Comparison of ENCODE assay signal across 8 cellular contexts in the genomic region with DNA sequence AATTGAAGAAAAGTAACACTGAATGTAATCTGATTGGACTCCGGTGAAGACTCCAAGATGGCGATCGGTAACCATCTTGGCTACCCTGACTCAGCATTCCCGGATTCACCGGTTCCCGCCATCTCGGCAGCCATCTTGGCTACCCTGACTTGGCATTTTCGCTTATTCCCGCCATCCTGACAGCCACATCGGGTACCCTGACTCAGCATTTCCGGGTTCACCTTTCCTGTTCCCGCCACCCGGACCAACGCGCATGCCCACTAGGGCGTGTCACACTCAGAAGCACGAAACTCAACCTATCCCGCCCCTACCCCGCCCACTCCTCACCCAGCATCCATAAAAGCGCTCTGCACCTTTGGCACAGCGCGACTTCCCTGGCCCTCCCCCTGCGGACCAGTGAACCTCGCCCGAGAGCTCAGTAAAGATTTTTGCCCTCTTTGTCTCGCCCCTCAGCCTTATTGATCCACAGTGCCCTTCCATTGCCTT. TPM values are rescaled to one million over a fixed set of nuclear protein-coding genes. Genes with fewer than 3 reads are reported as not detected.
DNase-seq lines count a peak whose midpoint lies in the region; ATAC-seq and TF ChIP-seq lines count a peak whose summit lies in the region.

No MANE protein-coding gene starts in this region.

- POLR2A ChIA-PET in activated naive CD8-positive, alpha-beta T cell treated with anti-CD3 and anti-CD28 coated beads, Interleukin-2, amount 10 ng/mL, durations not matched to agents 7 days and 5 days (lab: Charles Lee): interaction anchor here (0.7 kb wide), 1 partner anchor 17 kb away, joined by 3 read pairs; no protein-coding TSS in a partner anchor

- intact Hi-C loops in heart left ventricle (cut with DNase I): no loop called here

- H3K36me3 ChIP-seq in heart left ventricle: peaks cover 0 to 20% (median 4%) of the 10 kb centered on the region in 9 donors

- DNase-seq in M059J (ENCODE audit: low read depth) (peak; percentile 69), heart left ventricle (peak; percentile 48 to 86 (median 82)), retinal pigment epithelial cell (ENCODE audit: low read depth) (peak; percentile 58), NOMO-1 treated with dmso at 0.1 percent for 144 hours (lab: John Stamatoyannopoulos, UW; ENCODE audit: unreplicated experiment) (no peak)
- DNase-seq in activated naive CD8-positive, alpha-beta T cell treated with anti-CD3 and anti-CD28 coated beads, Interleukin-2, amount 10 ng/mL, durations not matched to agents 7 days and 5 days: peak; percentile 52

- peaks cover 0 to 14% (median 0%) of the 10 kb centered on the region in 12 donors for H3K9me3 ChIP-seq in heart left ventricle

- H3K4me1 ChIP-seq in heart left ventricle: peaks cover 0 to 14% (median 0%) of the 10 kb centered on the region in 12 donors

- H3K27ac Mint-ChIP-seq in activated naive CD8-positive, alpha-beta T cell treated with anti-CD3 and anti-CD28 coated beads, Interleukin-2, amount 10 ng/mL, durations not matched to agents 7 days and 5 days: peak overlapping the region; percentile 74

- H3K4me3 ChIP-seq in heart left ventricle: peak overlapping the region in 9 of 12 donors; percentile 17 to 49 (median 33)
- H3K4me3 ChIP-seq in retinal pigment epithelial cell (ENCODE audit: low read length): peak overlapping the region; percentile 20

- H3K4me3 Mint-ChIP-seq in activated naive CD8-positive, alpha-beta T cell treated with anti-CD3 and anti-CD28 coated beads, Interleukin-2, amount 10 ng/mL, durations not matched to agents 7 days and 5 days: peak overlapping the region; percentile 33

- H3K27ac ChIP-seq in heart left ventricle: peak overlapping the region in 3 of 12 donors; percentile 32 to 56 (median 39)

- no peak for TF ChIP-seq POLR2A in heart left ventricle (IDR thresholded peaks at IDR 0.05)

- ATAC-seq in activated naive CD8-positive, alpha-beta T cell treated with anti-CD3 and anti-CD28 coated beads, Interleukin-2, amount 10 ng/mL, durations not matched to agents 7 days and 5 days (ENCODE audit: low read depth): no peak
- ATAC-seq in heart left ventricle (peak; percentile 55 to 86 (median 68)), GM21367 (IDR thresholded peaks at IDR 0.05; ENCODE audit: unreplicated experiment) (no peak), GM19397 (IDR thresholded peaks at IDR 0.05; ENCODE audit: unreplicated experiment) (no peak), HG02678 (IDR thresholded peaks at IDR 0.05; ENCODE audit: unreplicated experiment) (no peak)

- H3K9me3 Mint-ChIP-seq in activated naive CD8-positive, alpha-beta T cell treated with anti-CD3 and anti-CD28 coated beads, Interleukin-2, amount 10 ng/mL, durations not matched to agents 7 days and 5 days: no peaks in the 10 kb centered on the region

- no peaks in the 10 kb centered on the region for H3K27me3 Mint-ChIP-seq in activated naive CD8-positive, alpha-beta T cell treated with anti-CD3 and anti-CD28 coated beads, Interleukin-2, amount 10 ng/mL, durations not matched to agents 7 days and 5 days

- TF ChIP-seq CTCF in heart left ventricle (IDR thresholded peaks at IDR 0.05): no peak
- no peak for TF ChIP-seq CTCF in retinal pigment epithelial cell (conservative IDR thresholded peaks at IDR 0.05; ENCODE audit: low read depth, low read length)

- H3K36me3 Mint-ChIP-seq in activated naive CD8-positive, alpha-beta T cell treated with anti-CD3 and anti-CD28 coated beads, Interleukin-2, amount 10 ng/mL, durations not matched to agents 7 days and 5 days: peaks cover 34% of the 10 kb centered on the region

- H3K4me1 Mint-ChIP-seq in activated naive CD8-positive, alpha-beta T cell treated with anti-CD3 and anti-CD28 coated beads, Interleukin-2, amount 10 ng/mL, durations not matched to agents 7 days and 5 days: peaks cover 33% of the 10 kb centered on the region

- H3K27me3 ChIP-seq in heart left ventricle: no peaks in the 10 kb centered on the region

- WGBS in heart left ventricle, 4 donors: 39 to 53% (median 49%) methylated on average over 26 of the region's 26 CpGs

RNA-seq across cellular contexts. Expression of gene SPTLC1, which starts 17.2 kb away (rescaled TPM):
- total RNA-seq in M059J (2014; rRNA removed; shearing (Covaris generic)): 123 and 134 TPM in 2 replicates
- 10 to 100 TPM; 50.2 to 51.4 TPM for total RNA-seq in activated naive CD8-positive, alpha-beta T cell treated with anti-CD3 and anti-CD28 coated beads, Interleukin-2, amount 10 ng/mL, durations not matched to agents 7 days and 5 days
- total RNA-seq in heart left ventricle: 10 to 100 TPM; 18.0 to 41.0 (median 22.1) TPM
- polyA plus RNA-seq in heart left ventricle: 10 to 100 TPM; 10.6 to 34.8 TPM

Comparison
In these comparisons a context has a peak if more than half of its experiments do, and no peak if none do; other contexts are left out.
1. ATAC-seq: peak in heart left ventricle (4 of 4); none in activated naive CD8-positive, alpha-beta T cell treated with anti-CD3 and anti-CD28 coated beads, Interleukin-2, amount 10 ng/mL, durations not matched to agents 7 days and 5 days (single experiment), GM21367 (single experiment), GM19397 (single experiment) and HG02678 (single experiment).